ENCODE assay signal across 17 cellular contexts in genomic region chr11:69487849-69488542, GRCh38. TPM values are rescaled to one million over a fixed set of nuclear protein-coding genes. Genes with fewer than 3 reads are reported as not detected.
"Had no signal": no experiment of that assay in that cellular context is flagged by ENCODE, and none has a peak within 500 bp of the region (broad histone marks: within the 10 kb centered on the region; RNA-seq: fewer than 3 reads in every experiment).

No MANE protein-coding gene starts in this region.

- H3K27me3 ChIP-seq: adrenal gland, hepatocyte had no signal

- H3K36me3 ChIP-seq: adrenal gland had no signal

- H3K27ac ChIP-seq: adrenal gland, hepatocyte had no signal

- H3K9me3 ChIP-seq: adrenal gland had no signal

- H2AFZ ChIP-seq: hepatocyte had no signal

- H3K4me2 ChIP-seq: hepatocyte had no signal

- H3K4me1 ChIP-seq: adrenal gland had no signal

- H3K4me3 ChIP-seq: adrenal gland, hepatocyte had no signal

- DNase-seq: activated naive CD4-positive, alpha-beta T cell; activated T-cell treated with anti-CD3 and anti-CD28 coated beads, Interleukin-2, amount 50 U/mL, for 24 hours; adrenal gland; effector memory CD4-positive, alpha-beta T cell; foreskin melanocyte; immature natural killer cell; kidney glomerular epithelial cell; nucleus accumbens; stimulated activated CD4-positive, alpha-beta T cell treated with anti-CD3 and anti-CD28 coated beads, Interleukin-4, amount 100 ng/mL, for 24 hours; stimulated activated naive CD4-positive, alpha-beta T cell treated with Interleukin-2 at 50 U/mL for 16 hours; T-helper 9 cell had no signal

RNA-seq across cellular contexts. Expression of gene LINC01488, which starts 6.5 kb away (rescaled TPM):
- total RNA-seq: activated T-helper 2 cell treated with anti-CD3 and anti-CD28 coated beads, Interferon-gamma antibody, Interleukin-2, Interleukin-4, amounts not matched to agents 10 μg/mL and 5 μg/mL and 100 μg/mL, durations not matched to agents 14 hours and 24 hours and 36 hours; adrenal gland; myocyte; renal cortical epithelial cell; T-helper 1 cell treated with Interleukin-12 subunit alpha and Interleukin-12 subunit beta and Interleukin-4 antibody, amounts not matched to agents 30 ng/mL and 1 ng/mL, for 36 hours; urinary bladder had no signal
- polyA plus RNA-seq: adrenal gland, immature natural killer cell had no signal
